ENCODE assay signal across 17 cellular contexts in genomic region chr2:113996826-113997599, GRCh38.
DNase-seq lines count a peak whose midpoint lies in the region; ATAC-seq, FAIRE-seq and TF ChIP-seq lines count a peak whose summit lies in the region.
"Had no signal": no experiment of that assay in that cellular context is flagged by ENCODE, and none has a peak within 500 bp of the region (broad histone marks: within the 10 kb centered on the region; RNA-seq: fewer than 3 reads in every experiment).

No MANE protein-coding gene starts in this region.

- POLR2A ChIA-PET in HepG2 (lab: Yijun Ruan, JAX), result no interaction called here
- POLR2A ChIA-PET in Panc1 (lab: Charles Lee), result no interaction called here
- POLR2A ChIA-PET in GM12878 (lab: Charles Lee), result no interaction called here

- no peaks in the 10 kb centered on the region for H4K20me1 ChIP-seq in HepG2 (ENCODE audit: insufficient read depth, low read length)
- H4K20me1 ChIP-seq in GM12878 (ENCODE audit: control insufficient read depth, insufficient read depth), result no peaks in the 10 kb centered on the region
- H4K20me1 ChIP-seq: BLaER1 had no signal

- 76% methylated on average over 4 of the region's 4 CpGs for WGBS in HepG2 (ENCODE audit: low lambda C conversion rate)
- 29% methylated on average over 1 of the region's 4 CpGs for WGBS in right lobe of liver (ENCODE audit: insufficient coverage, low coverage, low lambda C conversion rate, missing lambda C conversion rate)
- 56% methylated on average over 4 of the region's 4 CpGs for WGBS in GM12878 (ENCODE audit: insufficient coverage, insufficient replicate concordance, low lambda C conversion rate, missing lambda C conversion rate)

- DNase-seq in HepG2 (ENCODE audit: low spot score) (no peak), right lobe of liver (no peak), Panc1 (ENCODE audit: low read depth, low spot score) (no peak), GM12878 (ENCODE audit: low read depth, low spot score) (no peak), renal cortical epithelial cell (ENCODE audit: low read depth) (peak; percentile 9), NCI-H446 (lab: John Stamatoyannopoulos, UW) (no peak)
- DNase-seq: CD8-positive, alpha-beta memory T cell; DMS79 treated with DMSO at 0.1 percent for 48 hours; NCI-H1105 treated with DMSO at 0.1 percent for 48 hours; NCI-H187; PC-9 had no signal

- H3K4me3 Mint-ChIP-seq in activated T-helper 17 cell treated with anti-CD3 and anti-CD28 coated beads, Interleukin-2, amount 50 U/mL, for 72 hours, result no peak overlapping the region
- H3K4me3 Mint-ChIP-seq: CD8-positive, alpha-beta memory T cell had no signal

- no peaks in the 10 kb centered on the region for H3K36me3 Mint-ChIP-seq in activated T-helper 17 cell treated with anti-CD3 and anti-CD28 coated beads, Interleukin-2, amount 50 U/mL, for 72 hours (ENCODE audit: low read depth)

- no peaks in the 10 kb centered on the region for H3K79me2 ChIP-seq in HepG2 (ENCODE audit: insufficient read depth, low read length)
- no peaks in the 10 kb centered on the region for H3K79me2 ChIP-seq in GM12878 (ENCODE audit: control insufficient read depth, insufficient read depth, low read length)

- TF ChIP-seq RAD21 in HepG2 (CRISPR knock-in tag; IDR thresholded peaks at IDR 0.05) (no peak), GM12878 (IDR thresholded peaks at IDR 0.05; ENCODE audit: insufficient read depth, low read depth, low read length) (no peak)

- H3K9ac ChIP-seq in HepG2 (ENCODE audit: insufficient read depth, low read depth, low read length) (no peak overlapping the region), GM12878 (ENCODE audit: control insufficient read depth, insufficient read depth, low read length) (no peak overlapping the region)
- H3K9ac ChIP-seq: BLaER1 had no signal

- peaks cover 6% of the 10 kb centered on the region for H3K4me1 Mint-ChIP-seq in activated T-helper 17 cell treated with anti-CD3 and anti-CD28 coated beads, Interleukin-2, amount 50 U/mL, for 72 hours
- H3K4me1 Mint-ChIP-seq: CD8-positive, alpha-beta memory T cell had no signal

- no peak overlapping the region for H2AFZ ChIP-seq in HepG2 (ENCODE audit: low read length)
- H2AFZ ChIP-seq in GM12878 (ENCODE audit: control insufficient read depth, low read depth, low read length), result no peak overlapping the region
- H2AFZ ChIP-seq: PC-9 had no signal

- SMC1A ChIA-PET in GM12878 (lab: Charles Lee; ENCODE audit: uncharacterized antibody, unreplicated experiment), result no interaction called here

- RAD21 ChIA-PET in GM12878 (lab: Charles Lee; ENCODE audit: unreplicated experiment), result no interaction called here

- H3K27ac ChIP-seq in HepG2 (ENCODE audit: extremely low read length, insufficient read depth, low read length) (no peak overlapping the region), right lobe of liver (no peak overlapping the region), Panc1 (ENCODE audit: low read length) (no peak overlapping the region), GM12878 (ENCODE audit: control insufficient read depth, insufficient read depth) (no peak overlapping the region)
- H3K27ac ChIP-seq: 22Rv1, BLaER1, PC-9 had no signal

- H3K27ac Mint-ChIP-seq in activated T-helper 17 cell treated with anti-CD3 and anti-CD28 coated beads, Interleukin-2, amount 50 U/mL, for 72 hours, result no peak overlapping the region

- H3K4me1 ChIP-seq in HepG2 (ENCODE audit: insufficient read depth, low read length) (peaks cover 15% of the 10 kb centered on the region), right lobe of liver (no peaks in the 10 kb centered on the region), Panc1 (ENCODE audit: control insufficient read depth, insufficient read depth, low read length) (no peaks in the 10 kb centered on the region), GM12878 (ENCODE audit: control insufficient read depth, insufficient read depth, low read length) (no peaks in the 10 kb centered on the region)
- H3K4me1 ChIP-seq: BLaER1 had no signal

- H3K9me3 Mint-ChIP-seq in activated T-helper 17 cell treated with anti-CD3 and anti-CD28 coated beads, Interleukin-2, amount 50 U/mL, for 72 hours, result no peaks in the 10 kb centered on the region

- ATAC-seq in HepG2 (peak; percentile 81), right lobe of liver (no peak), Panc1 (no peak), GM12878 (peak; percentile 51), GM18907 (IDR thresholded peaks at IDR 0.05; ENCODE audit: unreplicated experiment) (no peak)
- no peak for ATAC-seq in activated T-helper 17 cell treated with anti-CD3 and anti-CD28 coated beads, Interleukin-2, amount 50 U/mL, for 72 hours (replicated peaks)

- in situ Hi-C loops in HepG2 (cut with HindIII; ENCODE audit: extremely low pct_ligation_motif_present, low pct_unique_long_range_greater_than_20kb) (no loop called here), Panc1 (cut with HindIII; ENCODE audit: low pct_unique_long_range_greater_than_20kb, low sequenced_read_pairs) (no loop called here), GM12878 (cut with MboI) (no loop called here)

- TF ChIP-seq EP300 in HepG2 (IDR thresholded peaks at IDR 0.05; ENCODE audit: low read depth in 2 of 2, low read length in 2 of 2), result no peak
- no peak for TF ChIP-seq EP300 in HepG2 (CRISPR knock-in tag; IDR thresholded peaks at IDR 0.05; ENCODE audit: borderline replicate concordance)
- no peak for TF ChIP-seq EP300 in GM12878 (IDR thresholded peaks at IDR 0.05; ENCODE audit: borderline replicate concordance in 1 of 2, control insufficient read depth in 1 of 2, low read depth in 2 of 2, low read length in 2 of 2)

- CTCF ChIA-PET in HepG2 (lab: Yijun Ruan, JAX; ENCODE audit: low intra/inter-chr PET ratio, low total read pairs), result no interaction called here
- CTCF ChIA-PET in Panc1 (lab: Charles Lee), result no interaction called here
- CTCF ChIA-PET in GM12878 (lab: Yijun Ruan, JAX), result no interaction called here

- H3K9me3 ChIP-seq in HepG2 (ENCODE audit: low read length) (no peaks in the 10 kb centered on the region), right lobe of liver (no peaks in the 10 kb centered on the region), Panc1 (ENCODE audit: control insufficient read depth, insufficient read depth, low read depth, low read length) (no peaks in the 10 kb centered on the region), GM12878 (replicated peaks; ENCODE audit: control insufficient read depth, insufficient read depth, low read length) (no peaks in the 10 kb centered on the region; the same call in 2 of the 3 replicates)
- H3K9me3 ChIP-seq: BLaER1 had no signal

- no peak for TF ChIP-seq POLR2A in HepG2 (IDR thresholded peaks at IDR 0.05; ENCODE audit: insufficient read depth in 1 of 2, low read depth in 2 of 2, low read length in 2 of 2)
- TF ChIP-seq POLR2A in right lobe of liver (IDR thresholded peaks at IDR 0.05), result no peak
- TF ChIP-seq POLR2A in GM12878 (IDR thresholded peaks at IDR 0.05; ENCODE audit: low read depth, low read length), result no peak

- no peak for FAIRE-seq in HepG2 (lab: Jason Lieb, UNC)
- FAIRE-seq in GM12878 (lab: Jason Lieb, UNC), result no peak
- FAIRE-seq: D721Med, GM18507 had no signal

- TF ChIP-seq CTCF in HepG2 (CRISPR knock-in tag; IDR thresholded peaks at IDR 0.05) (0 out of 2 replicates have a peak, but pooled peaks have one; percentile 27), right lobe of liver (IDR thresholded peaks at IDR 0.05) (no peak), Panc1 (IDR thresholded peaks at IDR 0.05) (0 out of 2 replicates have a peak, but pooled peaks have one; percentile 8), GM12878 (IDR thresholded peaks at IDR 0.05 in 2 of 3, conservative IDR thresholded peaks at IDR 0.05 in 1 of 3; ENCODE audit: control insufficient read depth in 2 of 3, extremely low read depth in 1 of 3, insufficient read depth in 1 of 3, low read depth in 3 of 3, low read length in 3 of 3) (peak in 1 of 3 experiments; percentile 8; a peak in 1 of 6 replicates)

- intact Hi-C loops in HepG2 (cut with micrococcal nuclease; ENCODE audit: unreplicated experiment), result no loop called here
- intact Hi-C loops in right lobe of liver (cut with DNase I), result no loop called here
- intact Hi-C loops in Panc1 (cut with micrococcal nuclease; ENCODE audit: unreplicated experiment), result no loop called here
- intact Hi-C loops in GM12878 (cut with micrococcal nuclease; ENCODE audit: unreplicated experiment), result loop anchor here (10.0 kb wide), 1 partner anchor 558 kb away; no protein-coding TSS in a partner anchor

- no peaks in the 10 kb centered on the region for H3K27me3 ChIP-seq in HepG2 (ENCODE audit: control insufficient read depth in 1 of 2, insufficient read depth in 2 of 2, low read length in 2 of 2)
- H3K27me3 ChIP-seq in right lobe of liver, result no peaks in the 10 kb centered on the region
- no peaks in the 10 kb centered on the region for H3K27me3 ChIP-seq in Panc1 (ENCODE audit: control insufficient read depth, insufficient read depth, low read length)
- H3K27me3 ChIP-seq in GM12878 (replicated peaks in 1 of 2; ENCODE audit: control insufficient read depth in 2 of 2, insufficient read depth in 2 of 2, low read length in 1 of 2), result no peaks in the 10 kb centered on the region; a peak in 1 of 4 replicates
- H3K27me3 ChIP-seq: BLaER1 had no signal

- H3K4me2 ChIP-seq in HepG2 (ENCODE audit: low read depth, low read length), result no peak overlapping the region
- H3K4me2 ChIP-seq in GM12878 (ENCODE audit: control insufficient read depth, insufficient read depth), result no peak overlapping the region
- H3K4me2 ChIP-seq: BLaER1, PC-9 had no signal

- BruUV-seq in HepG2 (replicated peaks; lab: Mats Ljungman, UMichigan) (no TSS peak), Panc1 (replicated peaks; lab: Mats Ljungman, UMichigan) (no TSS peak), GM12878 (replicated peaks; lab: Mats Ljungman, UMichigan) (no TSS peak)

- no peaks in the 10 kb centered on the region for H3K27me3 Mint-ChIP-seq in activated T-helper 17 cell treated with anti-CD3 and anti-CD28 coated beads, Interleukin-2, amount 50 U/mL, for 72 hours

- H3K4me3 ChIP-seq in HepG2 (replicated peaks in 1 of 3; ENCODE audit: insufficient read depth in 1 of 3, low read depth in 2 of 3, low read length in 3 of 3) (no peak overlapping the region), right lobe of liver (no peak overlapping the region), Panc1 (ENCODE audit: low read depth in 2 of 2, low read length in 2 of 2) (no peak overlapping the region), GM12878 (no peak overlapping the region)
- H3K4me3 ChIP-seq: BLaER1, PC-9 had no signal

- no peaks in the 10 kb centered on the region for H3K36me3 ChIP-seq in HepG2 (replicated peaks in 1 of 2; ENCODE audit: control insufficient read depth in 1 of 2, insufficient read depth in 2 of 2, low read length in 2 of 2)
- H3K36me3 ChIP-seq in right lobe of liver, result no peaks in the 10 kb centered on the region
- no peaks in the 10 kb centered on the region for H3K36me3 ChIP-seq in Panc1 (ENCODE audit: control insufficient read depth, insufficient read depth, low read length)
- no peaks in the 10 kb centered on the region for H3K36me3 ChIP-seq in GM12878 (ENCODE audit: control insufficient read depth in 2 of 2, insufficient read depth in 2 of 2, low read length in 1 of 2)
- H3K36me3 ChIP-seq: BLaER1 had no signal

TF ChIP-seq in HepG2, 621 proteins besides CTCF, POLR2A, EP300 and RAD21 (continues in another document):
- TF ChIP-seq SOX5 (CRISPR knock-in tag; IDR thresholded peaks at IDR 0.05; ENCODE audit: borderline replicate concordance), result no peak
- TF ChIP-seq STAG1 (CRISPR knock-in tag; IDR thresholded peaks at IDR 0.05), result peak; percentile 15; the same call in 1 of the 2 replicates

Comparison
In these comparisons a context has a peak if more than half of its experiments do, and no peak if none do; other contexts are left out.
1. ATAC-seq: peak in HepG2 (single experiment) and GM12878 (single experiment); none in right lobe of liver (0 of 4), Panc1 (single experiment), GM18907 (single experiment) and activated T-helper 17 cell treated with anti-CD3 and anti-CD28 coated beads, Interleukin-2, amount 50 U/mL, for 72 hours (single experiment).
2. CTCF ChIP-seq: peak in HepG2 (single experiment) and Panc1 (single experiment); none in right lobe of liver (0 of 4).
3. Of the 75 proteins assayed by ChIP-seq in both HepG2 and GM12878: peak only in HepG2: CEBPB and ZNF687; only in GM12878: none; in both: none; in neither: 72; mixed calls (peak in some experiments, not most) for 1.